14 cellular contexts compared by ENCODE assay signal in genomic region chr4:173860079-173860478, GRCh38.
A peak's percentile ranks its signal among the peaks of the same experiment; 100 is the strongest.
DNase-seq lines count a peak whose midpoint lies in the region; FAIRE-seq and TF ChIP-seq lines count a peak whose summit lies in the region.
"Had no signal": no experiment of that assay in that cellular context is flagged by ENCODE, and none has a peak within 500 bp of the region (broad histone marks: within the 10 kb centered on the region; RNA-seq: fewer than 3 reads in every experiment).

No MANE protein-coding gene starts in this region.

- peak overlapping the region; percentile 3 for H3K27ac Mint-ChIP-seq in astrocyte (ENCODE audit: unreplicated experiment)
- H3K27ac Mint-ChIP-seq: CD8-positive, alpha-beta memory T cell had no signal

- no peaks in the 10 kb centered on the region for H3K36me3 Mint-ChIP-seq in astrocyte (ENCODE audit: low read depth, unreplicated experiment)
- H3K36me3 Mint-ChIP-seq: CD8-positive, alpha-beta memory T cell had no signal

- intact Hi-C loops in left ventricle myocardium inferior (cut with micrococcal nuclease) = no loop called here

- no peaks in the 10 kb centered on the region for H3K27me3 Mint-ChIP-seq in astrocyte (ENCODE audit: low read depth, unreplicated experiment)
- H3K27me3 Mint-ChIP-seq: CD8-positive, alpha-beta memory T cell had no signal

- TF ChIP-seq CTCF in cardiac muscle cell (IDR thresholded peaks at IDR 0.05; ENCODE audit: low read depth, low read length) = no peak
- no peak for TF ChIP-seq CTCF in left ventricle myocardium inferior (IDR thresholded peaks at IDR 0.05; ENCODE audit: borderline replicate concordance)
- TF ChIP-seq CTCF in astrocyte (IDR thresholded peaks at IDR 0.05; ENCODE audit: insufficient read depth, low read depth, low read length) = no peak
- TF ChIP-seq CTCF in kidney epithelial cell (IDR thresholded peaks at IDR 0.05; ENCODE audit: insufficient read depth, low read length, poor library complexity, severe bottlenecking) = no peak
- no peak for TF ChIP-seq CTCF in smooth muscle cell (IDR thresholded peaks at IDR 0.05; ENCODE audit: borderline replicate concordance, insufficient read depth, poor library complexity, severe bottlenecking)

- H3K79me2 ChIP-seq in astrocyte (ENCODE audit: insufficient read depth, low read length) (no peaks in the 10 kb centered on the region), smooth muscle cell (ENCODE audit: low read depth) (no peaks in the 10 kb centered on the region)

- H3K4me2 ChIP-seq in astrocyte (ENCODE audit: low read length) = no peak overlapping the region
- peak overlapping the region; percentile 7 for H3K4me2 ChIP-seq in smooth muscle cell
- H3K4me2 ChIP-seq: BLaER1 had no signal

- no peaks in the 10 kb centered on the region for H4K20me1 ChIP-seq in astrocyte (ENCODE audit: insufficient read depth, low read length)
- no peaks in the 10 kb centered on the region for H4K20me1 ChIP-seq in smooth muscle cell (ENCODE audit: low read depth)
- H4K20me1 ChIP-seq: BLaER1 had no signal

- no peak overlapping the region for H3K4me3 ChIP-seq in cardiac muscle cell
- H3K4me3 ChIP-seq in left ventricle myocardium inferior = no peak overlapping the region
- no peak overlapping the region for H3K4me3 ChIP-seq in astrocyte (ENCODE audit: insufficient read depth, low read depth, low read length)
- H3K4me3 ChIP-seq in kidney epithelial cell (ENCODE audit: low read depth, low read length) = no peak overlapping the region
- H3K4me3 ChIP-seq in smooth muscle cell = no peak overlapping the region
- H3K4me3 ChIP-seq: BLaER1 had no signal

- no peak for FAIRE-seq in astrocyte (lab: Jason Lieb, UNC)

- no peak overlapping the region for H3K9ac ChIP-seq in astrocyte (ENCODE audit: low read length)
- peak overlapping the region; percentile 8 for H3K9ac ChIP-seq in smooth muscle cell (ENCODE audit: low read depth)
- H3K9ac ChIP-seq: BLaER1 had no signal

- H2AFZ ChIP-seq in astrocyte (ENCODE audit: low read depth, low read length) = no peak overlapping the region
- H2AFZ ChIP-seq in smooth muscle cell (ENCODE audit: low read depth) = peak overlapping the region; percentile 1

- H3K36me3 ChIP-seq in cardiac muscle cell (no peaks in the 10 kb centered on the region), left ventricle myocardium inferior (no peaks in the 10 kb centered on the region), astrocyte (ENCODE audit: insufficient read depth, low read length) (no peaks in the 10 kb centered on the region), kidney epithelial cell (ENCODE audit: control insufficient read depth, insufficient read depth, low read length) (no peaks in the 10 kb centered on the region), smooth muscle cell (ENCODE audit: low read depth) (peaks cover 13% of the 10 kb centered on the region)
- H3K36me3 ChIP-seq: BLaER1 had no signal

- 56% methylated on average over 2 of the region's 2 CpGs for WGBS in smooth muscle cell (ENCODE audit: low lambda C conversion rate)

- H3K4me3 Mint-ChIP-seq in astrocyte (ENCODE audit: unreplicated experiment) = no peak overlapping the region
- H3K4me3 Mint-ChIP-seq: CD8-positive, alpha-beta memory T cell had no signal

- no peak for DNase-seq in cardiac muscle cell (ENCODE audit: low read depth in 1 of 2, low spot score in 1 of 2)
- no peak for DNase-seq in left ventricle myocardium inferior
- peak; percentile 2 for DNase-seq in astrocyte (ENCODE audit: low read depth)
- DNase-seq in kidney epithelial cell (ENCODE audit: low read depth) = peak; percentile 14
- DNase-seq in smooth muscle cell (lab: John Stamatoyannopoulos, UW; ENCODE audit: unreplicated experiment) = no peak
- DNase-seq in effector CD8-positive, alpha-beta T cell (lab: John Stamatoyannopoulos, UW) = no peak
- no peak for DNase-seq in NCI-H1436 (lab: John Stamatoyannopoulos, UW)
- DNase-seq: 8988T; AML-193; Caco-2; CD8-positive, alpha-beta memory T cell; HCEC 1CT had no signal

- H3K4me1 Mint-ChIP-seq in astrocyte (ENCODE audit: low read depth, unreplicated experiment) = peaks cover 17% of the 10 kb centered on the region
- H3K4me1 Mint-ChIP-seq: CD8-positive, alpha-beta memory T cell had no signal

- peaks cover 4% of the 10 kb centered on the region for H3F3A ChIP-seq in smooth muscle cell (ENCODE audit: low read depth)

- no peaks in the 10 kb centered on the region for H3K27me3 ChIP-seq in cardiac muscle cell
- H3K27me3 ChIP-seq in left ventricle myocardium inferior (ENCODE audit: low read depth) = no peaks in the 10 kb centered on the region
- no peaks in the 10 kb centered on the region for H3K27me3 ChIP-seq in astrocyte (ENCODE audit: insufficient read depth, low read length)
- H3K27me3 ChIP-seq in kidney epithelial cell (ENCODE audit: control insufficient read depth, insufficient read depth, low read length) = no peaks in the 10 kb centered on the region
- H3K27me3 ChIP-seq in smooth muscle cell (ENCODE audit: low read depth) = no peaks in the 10 kb centered on the region
- H3K27me3 ChIP-seq: BLaER1 had no signal

- peak overlapping the region; percentile 20 for H3K27ac ChIP-seq in cardiac muscle cell
- H3K27ac ChIP-seq in left ventricle myocardium inferior (replicated peaks) = no peak overlapping the region
- no peak overlapping the region for H3K27ac ChIP-seq in astrocyte (ENCODE audit: low read depth, low read length)
- peak overlapping the region; percentile 60 for H3K27ac ChIP-seq in smooth muscle cell (ENCODE audit: low read depth)
- H3K27ac ChIP-seq: BLaER1, HL-60 had no signal

- H3K4me1 ChIP-seq in cardiac muscle cell (ENCODE audit: low read depth) = peaks cover 7% of the 10 kb centered on the region
- peaks cover 5% of the 10 kb centered on the region for H3K4me1 ChIP-seq in left ventricle myocardium inferior
- H3K4me1 ChIP-seq in astrocyte (ENCODE audit: insufficient read depth, low read length) = no peaks in the 10 kb centered on the region
- H3K4me1 ChIP-seq in smooth muscle cell (ENCODE audit: low read depth) = no peaks in the 10 kb centered on the region
- H3K4me1 ChIP-seq: Caco-2 had no signal

- peaks cover 14% of the 10 kb centered on the region for H3K9me3 Mint-ChIP-seq in astrocyte (ENCODE audit: unreplicated experiment)

- H3K9me3 ChIP-seq in cardiac muscle cell (ENCODE audit: low read depth) = no peaks in the 10 kb centered on the region
- peaks cover 16% of the 10 kb centered on the region for H3K9me3 ChIP-seq in left ventricle myocardium inferior (replicated peaks)
- H3K9me3 ChIP-seq in astrocyte (ENCODE audit: insufficient read depth, low read depth, low read length) = no peaks in the 10 kb centered on the region
- peaks cover 9% of the 10 kb centered on the region for H3K9me3 ChIP-seq in smooth muscle cell (replicated peaks; ENCODE audit: low read depth)
- H3K9me3 ChIP-seq: BLaER1, Caco-2 had no signal

Comparison
In these comparisons a context has a peak if more than half of its experiments do, and no peak if none do; other contexts are left out.
1. H3K27ac ChIP-seq: peak in cardiac muscle cell (single experiment) and smooth muscle cell (single experiment); none in left ventricle myocardium inferior (single experiment) and astrocyte (single experiment).
2. DNase-seq: peak in astrocyte (single experiment) and kidney epithelial cell (single experiment); none in cardiac muscle cell (0 of 2), left ventricle myocardium inferior (single experiment), smooth muscle cell (single experiment), effector CD8-positive, alpha-beta T cell (single experiment) and NCI-H1436 (single experiment).